8 cellular contexts compared by ENCODE assay signal in genomic region chr14:104866451-104867370, GRCh38. TPM values are rescaled to one million over a fixed set of nuclear protein-coding genes. Genes with fewer than 3 reads are reported as not detected.
DNase-seq lines count a peak whose midpoint lies in the region; ATAC-seq and TF ChIP-seq lines count a peak whose summit lies in the region.

No MANE protein-coding gene starts in this region.

- H3K27me3 Mint-ChIP-seq in activated T-helper 17 cell treated with anti-CD3 and anti-CD28 coated beads, Interleukin-2, amount 50 U/mL, for 72 hours = no peaks in the 10 kb centered on the region

- H3K9me3 ChIP-seq in HAP-1 (no peaks in the 10 kb centered on the region), iPS DF 6.9 (ENCODE audit: control insufficient read depth, insufficient read depth, low read length) (no peaks in the 10 kb centered on the region), gastrocnemius medialis (no peaks in the 10 kb centered on the region)

- ATAC-seq in activated T-helper 17 cell treated with anti-CD3 and anti-CD28 coated beads, Interleukin-2, amount 50 U/mL, for 72 hours (replicated peaks) = no peak
- ATAC-seq in gastrocnemius medialis (no peak), HG02588 (IDR thresholded peaks at IDR 0.05; ENCODE audit: unreplicated experiment) (no peak), HG03139 (IDR thresholded peaks at IDR 0.05; ENCODE audit: unreplicated experiment) (no peak)

- no peaks in the 10 kb centered on the region for H3K4me1 Mint-ChIP-seq in activated T-helper 17 cell treated with anti-CD3 and anti-CD28 coated beads, Interleukin-2, amount 50 U/mL, for 72 hours

- no peaks in the 10 kb centered on the region for H3K9me3 Mint-ChIP-seq in activated T-helper 17 cell treated with anti-CD3 and anti-CD28 coated beads, Interleukin-2, amount 50 U/mL, for 72 hours

- H3K27me3 ChIP-seq in HAP-1 (ENCODE audit: low read depth) (no peaks in the 10 kb centered on the region), iPS DF 6.9 (ENCODE audit: control insufficient read depth, insufficient read depth, low read length) (no peaks in the 10 kb centered on the region), gastrocnemius medialis (peaks cover 13 to 16% (median 14%) of the 10 kb centered on the region in 3 donors)

- no peak overlapping the region for H3K27ac Mint-ChIP-seq in activated T-helper 17 cell treated with anti-CD3 and anti-CD28 coated beads, Interleukin-2, amount 50 U/mL, for 72 hours

- H3K4me3 Mint-ChIP-seq in activated T-helper 17 cell treated with anti-CD3 and anti-CD28 coated beads, Interleukin-2, amount 50 U/mL, for 72 hours = peak overlapping the region; percentile 66

- no CpG with 5 or more reads among the region's 12 CpGs for WGBS in iPS DF 6.9 (ENCODE audit: insufficient coverage, insufficient read length)

- TF ChIP-seq CTCF in gastrocnemius medialis (IDR thresholded peaks at IDR 0.05 in 4 of 5, conservative IDR thresholded peaks at IDR 0.05 in 1 of 5) = no peak

- H3K27ac ChIP-seq in iPS DF 6.9 (ENCODE audit: low read length) = no peak overlapping the region
- H3K27ac ChIP-seq in gastrocnemius medialis = peak overlapping the region in 1 of 4 donors; percentile 63

- H3K4me1 ChIP-seq in HAP-1 = peaks cover 10% of the 10 kb centered on the region; the same call in 1 of the 2 replicates
- H3K4me1 ChIP-seq in iPS DF 6.9 (ENCODE audit: control insufficient read depth, insufficient read depth, low read length) = peaks cover 8% of the 10 kb centered on the region; the same call in 1 of the 2 replicates
- peaks cover 14 to 17% of the 10 kb centered on the region in 2 donors for H3K4me1 ChIP-seq in gastrocnemius medialis

- no peak for DNase-seq in HAP-1 (ENCODE audit: low spot score in 2 of 2)
- DNase-seq in iPS DF 6.9 (ENCODE audit: low read depth, low spot score) = no peak
- no peak for DNase-seq in gastrocnemius medialis
- DNase-seq in NCI-H510A treated with DMSO at 0.1 percent for 48 hours (lab: John Stamatoyannopoulos, UW) = no peak
- no peak for DNase-seq in NCI-H2107 (lab: John Stamatoyannopoulos, UW)

- intact Hi-C loops in gastrocnemius medialis (cut with DNase I; ENCODE audit: low total_unique reads) = loop anchor here (5.0 kb wide), 1 partner anchor 69 kb away; the partner anchor contains the start of gene AKT1

- H3K4me3 ChIP-seq in HAP-1 (peak overlapping the region; percentile 71), iPS DF 6.9 (ENCODE audit: low read length) (peak overlapping the region; percentile 80; the same call in 1 of the 2 replicates), gastrocnemius medialis (peak overlapping the region; percentile 65 to 76 (median 73))

- no peaks in the 10 kb centered on the region for H3K36me3 Mint-ChIP-seq in activated T-helper 17 cell treated with anti-CD3 and anti-CD28 coated beads, Interleukin-2, amount 50 U/mL, for 72 hours (ENCODE audit: low read depth)

- H3K36me3 ChIP-seq in HAP-1 (replicated peaks) (no peaks in the 10 kb centered on the region), iPS DF 6.9 (ENCODE audit: control insufficient read depth, insufficient read depth, low read length) (no peaks in the 10 kb centered on the region; the same call in 1 of the 2 replicates), gastrocnemius medialis (peaks cover 0 to 3% of the 10 kb centered on the region in 2 donors)

- TF ChIP-seq POLR2A in gastrocnemius medialis (IDR thresholded peaks at IDR 0.05) = no peak

- in situ Hi-C loops in HAP-1 (cut with MboI; ENCODE audit: low sequenced_read_pairs) = no loop called here
- in situ Hi-C loops in gastrocnemius medialis (cut with MboI; ENCODE audit: low sequenced_read_pairs in 4 of 4) = no loop called here

RNA-seq across cellular contexts. Expression of gene CEP170B, which starts 1.6 kb away (rescaled TPM):
- total RNA-seq in activated T-helper 17 cell treated with anti-CD3 and anti-CD28 coated beads, Interleukin-2, amount 50 U/mL, for 72 hours = 1 to 10 TPM; 5.2 to 6.1 TPM
- 10 to 100 TPM in 1 of 4 donors, 1 to 10 TPM in 3; 4.5 to 13.0 (median 7.1) TPM for total RNA-seq in gastrocnemius medialis

RNA-seq across cellular contexts. Expression of gene PLD4, which starts 58.0 kb away (rescaled TPM):
- total RNA-seq in activated T-helper 17 cell treated with anti-CD3 and anti-CD28 coated beads, Interleukin-2, amount 50 U/mL, for 72 hours = not detected
- total RNA-seq in gastrocnemius medialis = not detected
